In genomic region chr14:23033801-23034497, GRCh38 we compare ENCODE assay signal across 8 cellular contexts. TPM values are rescaled to one million over a fixed set of nuclear protein-coding genes. Genes with fewer than 3 reads are reported as not detected.
A peak's percentile ranks its signal among the peaks of the same experiment; 100 is the strongest.
DNase-seq lines count a peak whose midpoint lies in the region; ATAC-seq, FAIRE-seq and TF ChIP-seq lines count a peak whose summit lies in the region.

No MANE protein-coding gene starts in this region.

- TF ChIP-seq POLR2A in endothelial cell of umbilical vein (IDR thresholded peaks at IDR 0.05; ENCODE audit: low read depth, low read length): no peak
- TF ChIP-seq POLR2A in ovary (IDR thresholded peaks at IDR 0.05): no peak

- TF ChIP-seq CTCF in PC-3 (conservative IDR thresholded peaks at IDR 0.05; ENCODE audit: low read depth, low read length) (no peak), endothelial cell of umbilical vein (IDR thresholded peaks at IDR 0.05; ENCODE audit: extremely low read depth in 1 of 2, insufficient read depth in 1 of 2, low read depth in 1 of 2, low read length in 2 of 2) (no peak), ovary (IDR thresholded peaks at IDR 0.05) (no peak)

- TF ChIP-seq EP300 in ovary (IDR thresholded peaks at IDR 0.05): no peak

- no peaks in the 10 kb centered on the region for H3K9me3 ChIP-seq in ES-I3 (ENCODE audit: control insufficient read depth, insufficient read depth, low read length)
- H3K9me3 ChIP-seq in PC-3 (ENCODE audit: low read length): no peaks in the 10 kb centered on the region
- no peaks in the 10 kb centered on the region for H3K9me3 ChIP-seq in endothelial cell of umbilical vein (replicated peaks; ENCODE audit: control insufficient read depth, insufficient read depth, low read length)
- no peaks in the 10 kb centered on the region for H3K9me3 ChIP-seq in ovary

- WGBS in ovary, 3 donors: 32 to 37% (median 36%) methylated on average over 17 of the region's 17 CpGs

- dilution Hi-C loops in endothelial cell of umbilical vein (cut with MboI; ENCODE audit: extremely low pct_ligation_motif_present, low sequenced_read_pairs): no loop called here

- CTCF ChIA-PET in PC-3 (lab: Charles Lee): interaction anchor here (0.7 kb wide), 1 partner anchor 47 kb away, joined by 8 read pairs; no protein-coding TSS in a partner anchor
- CTCF ChIA-PET in endothelial cell of umbilical vein (lab: Charles Lee): interaction anchor here (0.6 to 4.4 kb wide), 8 partner anchors 24 to 444 kb away, joined by 3 to 23 read pairs (median 4); no protein-coding TSS in a partner anchor

- H3K27me3 ChIP-seq in PC-3 (ENCODE audit: low read length) (no peaks in the 10 kb centered on the region), endothelial cell of umbilical vein (ENCODE audit: control insufficient read depth in 2 of 2, insufficient read depth in 2 of 2, low read length in 2 of 2) (no peaks in the 10 kb centered on the region), ovary (no peaks in the 10 kb centered on the region)

- intact Hi-C loops in PC-3 (cut with micrococcal nuclease): loop anchor here (1.0 kb wide), 1 partner anchor 26 kb away; no protein-coding TSS in a partner anchor
- intact Hi-C loops in endothelial cell of umbilical vein (cut with micrococcal nuclease): loop anchor here (2.0 kb wide), 1 partner anchor 27 kb away; no protein-coding TSS in a partner anchor
- intact Hi-C loops in ovary (cut with DNase I): no loop called here

- H3K4me2 ChIP-seq in PC-3 (ENCODE audit: low read length): peak overlapping the region; percentile 90
- H3K4me2 ChIP-seq in endothelial cell of umbilical vein (ENCODE audit: insufficient read depth, low read length): peak overlapping the region; percentile 66

- no peaks in the 10 kb centered on the region for H4K20me1 ChIP-seq in PC-3 (ENCODE audit: low read length)
- H4K20me1 ChIP-seq in endothelial cell of umbilical vein (replicated peaks; ENCODE audit: control insufficient read depth, extremely low read depth, insufficient read depth, low read length): no peaks in the 10 kb centered on the region

- H2AFZ ChIP-seq in PC-3 (ENCODE audit: low read length) (peak overlapping the region; percentile 91), endothelial cell of umbilical vein (ENCODE audit: low read depth, low read length) (no peak overlapping the region)

- H3K4me3 ChIP-seq in PC-3 (ENCODE audit: low read length) (peak overlapping the region; percentile 89), endothelial cell of umbilical vein (replicated peaks in 1 of 3; ENCODE audit: insufficient read depth in 1 of 3, low read depth in 1 of 3, low read length in 3 of 3) (peak overlapping the region; percentile 73 to 88 (median 84)), ovary (peak overlapping the region; percentile 66)

- no peaks in the 10 kb centered on the region for H3K9me1 ChIP-seq in endothelial cell of umbilical vein (replicated peaks; ENCODE audit: control insufficient read depth, extremely low read depth, insufficient read depth, low read length)

- peaks cover 49% of the 10 kb centered on the region for H3K79me2 ChIP-seq in PC-3 (ENCODE audit: low read length)
- H3K79me2 ChIP-seq in endothelial cell of umbilical vein (ENCODE audit: control insufficient read depth, insufficient read depth, low read length): peaks cover 29% of the 10 kb centered on the region

- no peaks in the 10 kb centered on the region for H3K9me2 ChIP-seq in PC-3 (replicated peaks; ENCODE audit: low read length)

- POLR2A ChIA-PET in PC-3 (lab: Charles Lee; ENCODE audit: unreplicated experiment) (interaction anchor here (0.6 kb wide), 1 partner anchor 52 kb away, joined by 3 read pairs; the partner anchor contains the start of gene AJUBA), endothelial cell of umbilical vein (lab: Charles Lee) (interaction anchor here (0.6 to 1.0 kb wide), 2 partner anchors 13 to 24 kb away, joined by 4 to 5 read pairs; no protein-coding TSS in a partner anchor)

- H3K4me1 ChIP-seq in ES-I3 (ENCODE audit: insufficient read depth, low read length) (no peaks in the 10 kb centered on the region), PC-3 (ENCODE audit: insufficient read depth, low read length) (peaks cover 20% of the 10 kb centered on the region), endothelial cell of umbilical vein (ENCODE audit: control insufficient read depth, extremely low read depth, insufficient read depth, low read length) (peaks cover 14% of the 10 kb centered on the region), ovary (ENCODE audit: insufficient read depth) (peaks cover 4% of the 10 kb centered on the region)

- H3K9ac ChIP-seq in ES-I3 (ENCODE audit: low read depth, low read length) (peak overlapping the region; percentile 66), PC-3 (ENCODE audit: low read length) (peak overlapping the region; percentile 99), endothelial cell of umbilical vein (replicated peaks; ENCODE audit: extremely low read depth, insufficient read depth, low read length) (peak overlapping the region; percentile 93)

- peaks cover 16% of the 10 kb centered on the region for H3K36me3 ChIP-seq in ES-I3 (ENCODE audit: insufficient read depth, low read length)
- H3K36me3 ChIP-seq in PC-3 (ENCODE audit: low read depth, low read length): peaks cover 25% of the 10 kb centered on the region
- H3K36me3 ChIP-seq in endothelial cell of umbilical vein (ENCODE audit: control insufficient read depth in 2 of 2, extremely low read depth in 1 of 2, insufficient read depth in 2 of 2, low read length in 2 of 2): peaks cover 9 to 13% of the 10 kb centered on the region in 2 experiments
- H3K36me3 ChIP-seq in ovary: no peaks in the 10 kb centered on the region

- ATAC-seq in PC-3 (no peak; the same call in 1 of the 2 replicates), GM21717 (IDR thresholded peaks at IDR 0.05; ENCODE audit: unreplicated experiment) (no peak)

- peaks cover 4% of the 10 kb centered on the region for H3F3A ChIP-seq in PC-3 (ENCODE audit: low read length, unreplicated experiment)

- BruUV-seq in PC-3 (replicated peaks; lab: Mats Ljungman, UMichigan) (TSS peak; percentile 64), endothelial cell of umbilical vein (replicated peaks; lab: Mats Ljungman, UMichigan) (TSS peak; percentile 38)

- FAIRE-seq in endothelial cell of umbilical vein (lab: Jason Lieb, UNC): peak; percentile 31

- H3K27ac ChIP-seq in PC-3 (ENCODE audit: low read length): peak overlapping the region; percentile 88
- peak overlapping the region; percentile 88 for H3K27ac ChIP-seq in endothelial cell of umbilical vein (ENCODE audit: insufficient read depth, low read depth, low read length)
- peak overlapping the region; percentile 54 to 94 for H3K27ac ChIP-seq in ovary

- DNase-seq in PC-3 (no peak), endothelial cell of umbilical vein (ENCODE audit: low read depth, low spot score) (no peak), ovary (no peak), A172 (ENCODE audit: low spot score) (no peak), LoVo (ENCODE audit: low spot score) (no peak), DMS53 treated with DMSO at 0.1 percent for 48 hours (lab: John Stamatoyannopoulos, UW; ENCODE audit: unreplicated experiment) (no peak)

RNA-seq across cellular contexts. Expression of gene PSMB5, which starts 0.8 kb away (rescaled TPM):
- total RNA-seq in PC-3 (2014; rRNA removed) (368 and 424 TPM in 2 replicates), endothelial cell of umbilical vein (214 and 236 TPM in 2 replicates), ovary (100 to 1,000 TPM in 1 of 7 donors, 10 to 100 TPM in 6; 65.3 to 144 (median 77.4) TPM)
- polyA plus RNA-seq in endothelial cell of umbilical vein (459 and 464 TPM in 2 replicates), ovary (100 to 1,000 TPM in 1 of 2 donors, 10 to 100 TPM in 1; 79.9 to 112 TPM)
- 355 and 404 TPM in 2 replicates for polyA plus RNA-seq in endothelial cell of umbilical vein (2011; cell fraction: cytosol; rRNA removed)
- 144 and 152 TPM in 2 replicates for polyA plus RNA-seq in endothelial cell of umbilical vein (2011; cell fraction: nucleus; rRNA removed)
- 223 and 262 TPM in 2 replicates for polyA plus RNA-seq in endothelial cell of umbilical vein (2012)
- polyA minus RNA-seq in endothelial cell of umbilical vein: 286 and 312 TPM in 2 replicates
- 207 TPM for polyA minus RNA-seq in endothelial cell of umbilical vein (2011; cell fraction: cytosol; rRNA and poly(A)+ RNA removed)
- 42.4 and 46.8 TPM in 2 replicates for polyA minus RNA-seq in endothelial cell of umbilical vein (2011; cell fraction: nucleus; rRNA and poly(A)+ RNA removed)
- total RNA-seq in A172 (2014; rRNA removed; shearing (Covaris generic)): 219 and 225 TPM in 2 replicates

RNA-seq across cellular contexts. Expression of gene PSMB11, which starts 8.1 kb away (rescaled TPM):
- total RNA-seq in PC-3 (2014; rRNA removed): not detected in 2 replicates
- not detected in 2 replicates for total RNA-seq in endothelial cell of umbilical vein
- polyA plus RNA-seq in endothelial cell of umbilical vein: not detected in 2 replicates
- not detected in 2 replicates for polyA plus RNA-seq in endothelial cell of umbilical vein (2011; cell fraction: cytosol; rRNA removed)
- not detected in 2 replicates for polyA plus RNA-seq in endothelial cell of umbilical vein (2011; cell fraction: nucleus; rRNA removed)
- not detected in 2 replicates for polyA plus RNA-seq in endothelial cell of umbilical vein (2012)
- not detected in 2 replicates for polyA minus RNA-seq in endothelial cell of umbilical vein
- not detected for polyA minus RNA-seq in endothelial cell of umbilical vein (2011; cell fraction: cytosol; rRNA and poly(A)+ RNA removed)
- polyA minus RNA-seq in endothelial cell of umbilical vein (2011; cell fraction: nucleus; rRNA and poly(A)+ RNA removed): not detected in 2 replicates
- not detected for total RNA-seq in ovary
- not detected for polyA plus RNA-seq in ovary
- not detected in 2 replicates for total RNA-seq in A172 (2014; rRNA removed; shearing (Covaris generic))

RNA-seq across cellular contexts. Expression of gene CDH24, which starts 23.4 kb away (rescaled TPM):
- total RNA-seq in PC-3 (2014; rRNA removed) (14.8 and 16.4 TPM in 2 replicates), endothelial cell of umbilical vein (20.2 and 21.7 TPM in 2 replicates), ovary (1 to 10 TPM; 1.0 to 6.6 (median 2.3) TPM)
- polyA plus RNA-seq in endothelial cell of umbilical vein (52.9 and 63.1 TPM in 2 replicates), ovary (1 to 10 TPM; 2.1 to 5.5 TPM)
- 16.0 and 22.7 TPM in 2 replicates for polyA plus RNA-seq in endothelial cell of umbilical vein (2011; cell fraction: cytosol; rRNA removed)
- polyA plus RNA-seq in endothelial cell of umbilical vein (2011; cell fraction: nucleus; rRNA removed): 173 and 192 TPM in 2 replicates
- polyA plus RNA-seq in endothelial cell of umbilical vein (2012): 11.8 and 13.2 TPM in 2 replicates
- 36.3 and 46.1 TPM in 2 replicates for polyA minus RNA-seq in endothelial cell of umbilical vein
- 4.0 TPM for polyA minus RNA-seq in endothelial cell of umbilical vein (2011; cell fraction: cytosol; rRNA and poly(A)+ RNA removed)
- 35.7 and 41.4 TPM in 2 replicates for polyA minus RNA-seq in endothelial cell of umbilical vein (2011; cell fraction: nucleus; rRNA and poly(A)+ RNA removed)
- 2.8 and 4.0 TPM in 2 replicates for total RNA-seq in A172 (2014; rRNA removed; shearing (Covaris generic))

RNA-seq across cellular contexts. Expression of gene C14orf93, which starts 24.0 kb away (rescaled TPM):
- total RNA-seq in PC-3 (2014; rRNA removed) (5.8 and 6.2 TPM in 2 replicates), endothelial cell of umbilical vein (5.4 and 7.1 TPM in 2 replicates), ovary (10 to 100 TPM in 4 of 7 donors, 1 to 10 TPM in 3; 7.2 to 11.8 (median 10.2) TPM)
- polyA plus RNA-seq in endothelial cell of umbilical vein (9.2 and 10.0 TPM in 2 replicates), ovary (10 to 100 TPM; 12.1 to 12.7 TPM)
- polyA plus RNA-seq in endothelial cell of umbilical vein (2011; cell fraction: cytosol; rRNA removed): 9.5 and 10.0 TPM in 2 replicates
- 11.5 and 18.1 TPM in 2 replicates for polyA plus RNA-seq in endothelial cell of umbilical vein (2011; cell fraction: nucleus; rRNA removed)
- 5.9 and 6.8 TPM in 2 replicates for polyA plus RNA-seq in endothelial cell of umbilical vein (2012)
- polyA minus RNA-seq in endothelial cell of umbilical vein: 16.4 and 19.1 TPM in 2 replicates
- 5.2 TPM for polyA minus RNA-seq in endothelial cell of umbilical vein (2011; cell fraction: cytosol; rRNA and poly(A)+ RNA removed)
- 5.0 and 6.1 TPM in 2 replicates for polyA minus RNA-seq in endothelial cell of umbilical vein (2011; cell fraction: nucleus; rRNA and poly(A)+ RNA removed)
- total RNA-seq in A172 (2014; rRNA removed; shearing (Covaris generic)): 6.9 and 8.1 TPM in 2 replicates

RNA-seq across cellular contexts. Expression of gene AJUBA, which starts 51.6 kb away (rescaled TPM):
- 81.1 and 116 TPM in 2 replicates for total RNA-seq in PC-3 (2014; rRNA removed)
- total RNA-seq in endothelial cell of umbilical vein: 54.1 and 61.7 TPM in 2 replicates
- 50.0 and 50.7 TPM in 2 replicates for polyA plus RNA-seq in endothelial cell of umbilical vein
- 41.4 and 44.7 TPM in 2 replicates for polyA plus RNA-seq in endothelial cell of umbilical vein (2011; cell fraction: cytosol; rRNA removed)
- polyA plus RNA-seq in endothelial cell of umbilical vein (2011; cell fraction: nucleus; rRNA removed): 64.2 and 66.4 TPM in 2 replicates
- 24.6 and 40.3 TPM in 2 replicates for polyA plus RNA-seq in endothelial cell of umbilical vein (2012)
- 144 and 157 TPM in 2 replicates for polyA minus RNA-seq in endothelial cell of umbilical vein
- 62.4 TPM for polyA minus RNA-seq in endothelial cell of umbilical vein (2011; cell fraction: cytosol; rRNA and poly(A)+ RNA removed)
- polyA minus RNA-seq in endothelial cell of umbilical vein (2011; cell fraction: nucleus; rRNA and poly(A)+ RNA removed): 65.9 and 69.6 TPM in 2 replicates
- 10 to 100 TPM; 13.7 to 34.5 (median 19.1) TPM for total RNA-seq in ovary
- polyA plus RNA-seq in ovary: 10 to 100 TPM; 11.2 to 21.1 TPM
- total RNA-seq in A172 (2014; rRNA removed; shearing (Covaris generic)): 47.5 and 65.5 TPM in 2 replicates

Comparison
In these comparisons a context has a peak if more than half of its experiments do, and no peak if none do; other contexts are left out.
1. intact Hi-C loops: an anchor here in PC-3 (1.0 kb wide) and endothelial cell of umbilical vein (2.0 kb wide); none called in ovary.